Comparison of ENCODE assay signal across 10 cellular contexts in genomic region chr6:38262041-38262440, GRCh38.
A peak's percentile ranks its signal among the peaks of the same experiment; 100 is the strongest.
DNase-seq lines count a peak whose midpoint lies in the region; ATAC-seq, FAIRE-seq and TF ChIP-seq lines count a peak whose summit lies in the region.
"Had no signal": no experiment of that assay in that cellular context is flagged by ENCODE, and none has a peak within 500 bp of the region (broad histone marks: within the 10 kb centered on the region; RNA-seq: fewer than 3 reads in every experiment).

No MANE protein-coding gene starts in this region.

- H3K36me3 ChIP-seq in ACC112 (ENCODE audit: insufficient read depth, low read length) (no peaks in the 10 kb centered on the region), H1 (ENCODE audit: control insufficient read depth in 2 of 4, insufficient read depth in 4 of 4, low read length in 3 of 4) (no peaks in the 10 kb centered on the region), mesenchymal stem cell (ENCODE audit: control insufficient read depth in 1 of 2, insufficient read depth in 2 of 2, low read depth in 1 of 2, low read length in 2 of 2) (no peaks in the 10 kb centered on the region), small intestine (ENCODE audit: control insufficient read depth in 2 of 2, insufficient read depth in 2 of 2, low read length in 2 of 2) (peaks cover 0 to 7% of the 10 kb centered on the region in 2 donors)

- no peaks in the 10 kb centered on the region for H4K20me1 ChIP-seq in H1 (replicated peaks in 1 of 2; ENCODE audit: control insufficient read depth in 1 of 2, insufficient read depth in 2 of 2, low read length in 2 of 2)

- 53% methylated on average over 1 of the region's 1 CpG; no CpG with 5 or more reads in 1 of the 2 experiments for WGBS in H1 (ENCODE audit: extremely low coverage in 1 of 2, insufficient coverage in 1 of 2, insufficient read length in 1 of 2, insufficient replicate concordance in 2 of 2, low coverage in 1 of 2, low lambda C conversion rate in 2 of 2, missing lambda C conversion rate in 1 of 2), 2 experiments
- WGBS in mesenchymal stem cell = no CpG with 5 or more reads among the region's 1 CpG
- 42 to 68% (median 59%) methylated on average over 1 of the region's 1 CpG for WGBS in small intestine, 3 donors

- H3K27ac Mint-ChIP-seq in T-cell = no peak overlapping the region

- H3K4me3 Mint-ChIP-seq in T-cell = no peak overlapping the region

- H3K4me1 Mint-ChIP-seq in T-cell = peaks cover 10 to 15% (median 13%) of the 10 kb centered on the region in 3 donors

- peaks cover 35% of the 10 kb centered on the region for H3K36me3 Mint-ChIP-seq in T-cell

- H2BK120ac ChIP-seq in H1 (replicated peaks; ENCODE audit: low read depth, low read length) = no peak overlapping the region
- H2BK120ac ChIP-seq in mesenchymal stem cell (ENCODE audit: low read depth, low read length) = peak overlapping the region; percentile 49

- H4K91ac ChIP-seq in H1 (replicated peaks; ENCODE audit: insufficient read length, low read length) = no peak overlapping the region
- H4K91ac ChIP-seq in mesenchymal stem cell (ENCODE audit: low read length) = no peak overlapping the region

- H3K9me3 ChIP-seq in H1 (ENCODE audit: insufficient read depth in 2 of 2, low read depth in 1 of 2, low read length in 1 of 2) (no peaks in the 10 kb centered on the region), mesenchymal stem cell (ENCODE audit: control insufficient read depth, low read length) (no peaks in the 10 kb centered on the region), small intestine (ENCODE audit: control insufficient read depth, low read depth) (no peaks in the 10 kb centered on the region)

- H3K56ac ChIP-seq in H1 (replicated peaks; ENCODE audit: insufficient read length, low read depth, low read length) = no peak overlapping the region

- H4K8ac ChIP-seq in H1 (ENCODE audit: extremely low read depth, insufficient read depth, low read length) (no peak overlapping the region), mesenchymal stem cell (ENCODE audit: low read length) (no peak overlapping the region)

- POLR2A ChIA-PET in H1 (lab: Charles Lee; ENCODE audit: partially characterized antibody) (interaction anchor here (1.2 kb wide), 1 partner anchor 8 kb away, joined by 3 read pairs; no protein-coding TSS in a partner anchor), T-cell (lab: Charles Lee) (no interaction called here)

- no peak for TF ChIP-seq POLR2A in H1 (IDR thresholded peaks at IDR 0.05; ENCODE audit: control extremely low read depth in 1 of 2, low read depth in 2 of 2, low read length in 2 of 2)

- TF ChIP-seq EP300 in H1 (IDR thresholded peaks at IDR 0.05; ENCODE audit: borderline replicate concordance in 1 of 2, low read depth in 2 of 2, low read length in 2 of 2) = no peak

- no peak overlapping the region for H2BK5ac ChIP-seq in H1 (ENCODE audit: low read depth, low read length)
- peak overlapping the region; percentile 79 for H2BK5ac ChIP-seq in mesenchymal stem cell (ENCODE audit: low read depth, low read length, poor library complexity, severe bottlenecking)

- FAIRE-seq in H1 (lab: Jason Lieb, UNC) (no peak), small intestine (lab: Jason Lieb, UNC) (no peak)

- H2BK12ac ChIP-seq in H1 (ENCODE audit: low read depth, low read length) = no peak overlapping the region
- no peak overlapping the region for H2BK12ac ChIP-seq in mesenchymal stem cell (ENCODE audit: low read length in 2 of 2)

- H3K9me3 Mint-ChIP-seq in T-cell = no peaks in the 10 kb centered on the region

- H3K79me1 ChIP-seq in H1 (ENCODE audit: low read depth, low read length) = no peaks in the 10 kb centered on the region
- H3K79me1 ChIP-seq in mesenchymal stem cell (replicated peaks; ENCODE audit: low read length, poor library complexity, severe bottlenecking) = no peaks in the 10 kb centered on the region

- no peaks in the 10 kb centered on the region for H3K23me2 ChIP-seq in H1 (ENCODE audit: low read depth, low read length)

- H3K4ac ChIP-seq in H1 (replicated peaks; ENCODE audit: insufficient read length, low read depth, low read length) (no peak overlapping the region), mesenchymal stem cell (ENCODE audit: low read depth in 1 of 2, low read length in 2 of 2) (no peak overlapping the region)

- no peak for TF ChIP-seq RAD21 in H1 (IDR thresholded peaks at IDR 0.05 in 1 of 2, conservative IDR thresholded peaks at IDR 0.05 in 1 of 2; ENCODE audit: low read depth in 2 of 2, low read length in 2 of 2)

- H2BK20ac ChIP-seq in H1 (ENCODE audit: low read length) = no peak overlapping the region

- no peaks in the 10 kb centered on the region for H3K27me3 Mint-ChIP-seq in T-cell

- H3K23ac ChIP-seq in H1 (ENCODE audit: insufficient read length) (no peak overlapping the region), mesenchymal stem cell (ENCODE audit: low read length in 2 of 2) (no peak overlapping the region)

- H3K4me2 ChIP-seq in H1 (ENCODE audit: insufficient read depth in 1 of 2, low read depth in 2 of 2, low read length in 2 of 2) (peak overlapping the region; percentile 27 to 43; a peak in 3 of 4 replicates), mesenchymal stem cell (ENCODE audit: low read length, poor library complexity, severe bottlenecking) (peak overlapping the region; percentile 31)

- CTCF ChIA-PET in H1 (lab: Charles Lee; ENCODE audit: partially characterized antibody) = interaction anchor here (0.6 kb wide), 3 partner anchors 135 to 1099 kb away, joined by 3 read pairs; no protein-coding TSS in a partner anchor
- CTCF ChIA-PET in T-cell (lab: Charles Lee) = no interaction called here

- in situ Hi-C loops in KBM-7 (cut with MboI; ENCODE audit: low pct_unique_long_range_greater_than_20kb, low sequenced_read_pairs) = no loop called here

- H3K14ac ChIP-seq in H1 (ENCODE audit: insufficient read length) = no peak overlapping the region
- H3K14ac ChIP-seq in mesenchymal stem cell (ENCODE audit: low read length in 2 of 2) = no peak overlapping the region

- H3K4me3 ChIP-seq in ACC112 (ENCODE audit: low read depth, low read length) = peak overlapping the region; percentile 57
- H3K4me3 ChIP-seq in H1 (ENCODE audit: extremely low read depth in 1 of 4, insufficient read depth in 2 of 4, low read depth in 3 of 4, low read length in 4 of 4) = no peak overlapping the region
- peak overlapping the region in 1 of 2 experiments; percentile 45 for H3K4me3 ChIP-seq in mesenchymal stem cell (ENCODE audit: insufficient read depth in 1 of 2, low read depth in 1 of 2, low read length in 2 of 2)
- no peak overlapping the region for H3K4me3 ChIP-seq in small intestine (ENCODE audit: low read depth in 1 of 2, low read length in 2 of 2)

- H2AFZ ChIP-seq in ACC112 (ENCODE audit: low read length, unreplicated experiment) = peak overlapping the region; percentile 8
- H2AFZ ChIP-seq in H1 (ENCODE audit: low read length) = peak overlapping the region; percentile 36; the same call in 1 of the 2 replicates
- H2AFZ ChIP-seq in mesenchymal stem cell (ENCODE audit: low read depth, low read length) = no peak overlapping the region

- H3K4me1 ChIP-seq in ACC112 (ENCODE audit: control insufficient read depth, insufficient read depth, low read length, unreplicated experiment) (peaks cover 46% of the 10 kb centered on the region), H1 (replicated peaks in 1 of 4; ENCODE audit: control insufficient read depth in 3 of 4, insufficient read depth in 4 of 4, low read length in 3 of 4) (peaks cover 4 to 13% (median 10%) of the 10 kb centered on the region in 4 experiments; a peak in 5 of 7 replicates), mesenchymal stem cell (ENCODE audit: control insufficient read depth, insufficient read depth, low read depth, low read length) (peaks cover 18% of the 10 kb centered on the region), small intestine (ENCODE audit: control insufficient read depth in 2 of 2, insufficient read depth in 1 of 2, low read depth in 1 of 2, low read length in 1 of 2) (peaks cover 4 to 7% of the 10 kb centered on the region in 2 donors)

- H3K18ac ChIP-seq in H1 (ENCODE audit: extremely low read depth, low read length) = no peak overlapping the region
- H3K18ac ChIP-seq in mesenchymal stem cell (ENCODE audit: low read depth in 1 of 2, low read length in 2 of 2) = no peak overlapping the region

- H2BK15ac ChIP-seq in H1 (ENCODE audit: low read length) (no peak overlapping the region), mesenchymal stem cell (ENCODE audit: low read depth, poor library complexity, severe bottlenecking) (no peak overlapping the region)

- H3K9ac ChIP-seq in H1 (replicated peaks in 1 of 4; ENCODE audit: extremely low read depth in 1 of 4, low read depth in 3 of 4, low read length in 3 of 4) (no peak overlapping the region), mesenchymal stem cell (ENCODE audit: low read length) (peak overlapping the region; percentile 67)

- TF ChIP-seq CTCF in H1 (IDR thresholded peaks at IDR 0.05; ENCODE audit: control extremely low read depth in 1 of 3, insufficient read depth in 1 of 3, low read depth in 1 of 3, low read length in 3 of 3) = no peak

- DNase-seq in KBM-7 (peak; percentile 11), H1 (ENCODE audit: low read depth in 1 of 2, low spot score in 2 of 2) (peak in 1 of 2 experiments; percentile 25), mesenchymal stem cell (peak; percentile 89), NCI-H2227 treated with DMSO at 0.1 percent for 48 hours (lab: John Stamatoyannopoulos, UW) (no peak), small intestine (no peak), T-cell (no peak)
- no peak for DNase-seq in activated effector memory CD4-positive, alpha-beta T cell treated with anti-CD3 and anti-CD28 coated beads, Interleukin-2, amount 50 U/mL, for 16 hours
- DNase-seq: NCI-H510A, nucleus accumbens had no signal

- no peak for ATAC-seq in T-cell (replicated peaks in 1 of 4)

- no peaks in the 10 kb centered on the region for H3K27me3 ChIP-seq in ACC112 (ENCODE audit: insufficient read depth, low read length)
- no peaks in the 10 kb centered on the region for H3K27me3 ChIP-seq in H1 (replicated peaks in 1 of 4; ENCODE audit: control insufficient read depth in 3 of 4, extremely low read depth in 1 of 4, insufficient read depth in 3 of 4, low read length in 3 of 4)
- H3K27me3 ChIP-seq in mesenchymal stem cell (ENCODE audit: control insufficient read depth in 1 of 2, insufficient read depth in 1 of 2, low read length in 2 of 2) = no peaks in the 10 kb centered on the region
- H3K27me3 ChIP-seq in small intestine (ENCODE audit: control insufficient read depth in 2 of 2, insufficient read depth in 2 of 2, low read length in 2 of 2) = no peaks in the 10 kb centered on the region

- H3K27ac ChIP-seq in ACC112 (ENCODE audit: low read depth, low read length) (peak overlapping the region; percentile 79), H1 (ENCODE audit: low read depth, low read length) (peak overlapping the region; percentile 46; the same call in 1 of the 2 replicates), mesenchymal stem cell (ENCODE audit: low read length, poor library complexity, severe bottlenecking) (peak overlapping the region; percentile 97), small intestine (ENCODE audit: low read depth in 1 of 2, low read length in 1 of 2) (no peak overlapping the region)

- H3K79me2 ChIP-seq in ACC112 (ENCODE audit: control insufficient read depth, insufficient read depth, low read length, unreplicated experiment) = no peaks in the 10 kb centered on the region
- no peaks in the 10 kb centered on the region for H3K79me2 ChIP-seq in H1 (ENCODE audit: control insufficient read depth in 1 of 2, insufficient read depth in 2 of 2, low read length in 2 of 2)

- H2AK5ac ChIP-seq in H1 (ENCODE audit: low read depth, low read length) (no peak overlapping the region), mesenchymal stem cell (ENCODE audit: low read length, severe bottlenecking) (no peak overlapping the region)

- no peak overlapping the region for H4K5ac ChIP-seq in H1 (ENCODE audit: insufficient read length, low read depth, low read length)

Comparison
In these comparisons a context has a peak if more than half of its experiments do, and no peak if none do; other contexts are left out.
1. H3K27ac ChIP-seq: peak in ACC112 (single experiment), H1 (single experiment) and mesenchymal stem cell (single experiment); none in small intestine (0 of 2).
2. DNase-seq: peak in KBM-7 (single experiment) and mesenchymal stem cell (single experiment); none in activated effector memory CD4-positive, alpha-beta T cell treated with anti-CD3 and anti-CD28 coated beads, Interleukin-2, amount 50 U/mL, for 16 hours (single experiment), NCI-H2227 treated with DMSO at 0.1 percent for 48 hours (single experiment), small intestine (single experiment) and T-cell (0 of 34).